21 cellular contexts compared by ENCODE assay signal in the genomic region with DNA sequence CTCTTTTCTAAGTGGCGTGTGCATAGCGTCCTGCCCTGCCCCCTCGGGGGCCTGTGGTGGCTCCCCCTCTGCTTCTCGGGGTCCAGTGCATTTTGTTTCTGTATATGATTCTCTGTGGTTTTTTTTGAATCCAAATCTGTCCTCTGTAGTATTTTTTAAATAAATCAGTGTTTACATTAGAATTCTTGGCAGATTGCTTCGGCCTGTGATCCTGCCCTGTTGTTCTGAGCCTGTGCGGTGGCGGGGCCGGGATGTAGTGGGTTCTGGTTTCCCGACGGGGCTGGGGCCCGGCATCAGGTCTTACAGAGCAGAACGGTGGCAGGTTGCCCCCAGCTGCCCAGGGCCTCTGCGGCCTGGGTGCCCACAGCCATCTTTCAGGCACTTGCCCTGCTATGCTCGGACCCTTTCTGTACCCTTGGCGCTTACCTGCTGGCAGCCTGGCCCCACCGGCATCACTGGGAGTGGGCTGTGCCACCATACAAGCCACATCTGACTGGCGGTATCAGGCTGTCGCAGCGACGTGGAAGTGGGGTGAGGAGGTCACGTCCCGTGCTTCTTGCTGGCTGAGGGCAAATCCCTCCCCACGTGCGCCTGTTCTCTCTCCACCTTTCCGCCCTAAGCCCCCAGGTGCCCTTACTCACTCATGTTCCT. TPM values are rescaled to one million over a fixed set of nuclear protein-coding genes. Genes with fewer than 3 reads are reported as not detected.
"Had no signal": no experiment of that assay in that cellular context is flagged by ENCODE, and none has a peak within 500 bp of the region (broad histone marks: within the 10 kb centered on the region; RNA-seq: fewer than 3 reads in every experiment).

No MANE protein-coding gene starts in this region.

- H3K27me3 ChIP-seq: brain microvascular endothelial cell, transverse colon, vagina had no signal

- H3K9me3 ChIP-seq: psoas muscle, transverse colon, vagina had no signal

- H3K36me3 Mint-ChIP-seq: activated naive CD8-positive, alpha-beta T cell; natural killer cell treated with Interleukin-12 subunit alpha and Interleukin-12 subunit beta and Interleukin-15 and Interleukin-18, amount 100 ng/mL, for 72 hours had no signal

- H3K4me3 ChIP-seq: psoas muscle, transverse colon, vagina had no signal

- H3K27ac Mint-ChIP-seq: activated B cell treated with CpG ODN at 0.5 μM for 24 hours; activated CD8-positive, alpha-beta T cell treated with anti-CD3 and anti-CD28 coated beads for 36 hours; activated naive CD8-positive, alpha-beta T cell; memory B cell; natural killer cell treated with Interleukin-12 subunit alpha and Interleukin-12 subunit beta and Interleukin-15 and Interleukin-18, amount 100 ng/mL, for 72 hours had no signal

- H3K4me1 ChIP-seq: psoas muscle had no signal

- H3K27me3 Mint-ChIP-seq: activated B cell treated with CpG ODN at 0.5 μM for 24 hours; activated CD8-positive, alpha-beta T cell treated with anti-CD3 and anti-CD28 coated beads for 36 hours; activated naive CD8-positive, alpha-beta T cell; memory B cell; natural killer cell treated with Interleukin-12 subunit alpha and Interleukin-12 subunit beta and Interleukin-15 and Interleukin-18, amount 100 ng/mL, for 72 hours had no signal

- H3K4me1 Mint-ChIP-seq: activated B cell treated with CpG ODN at 0.5 μM for 24 hours, memory B cell had no signal

- DNase-seq: activated B cell treated with CpG ODN at 0.5 μM for 24 hours; activated CD4-positive, alpha-beta T cell treated with anti-CD3 and anti-CD28 coated beads for 48 hours; activated CD8-positive, alpha-beta T cell treated with anti-CD3 and anti-CD28 coated beads for 36 hours; activated effector memory CD4-positive, alpha-beta T cell treated with Interleukin-2 at 50 U/mL for 16 hours; activated T-cell treated with anti-CD3 and anti-CD28 coated beads, Interleukin-2, amount 50 U/mL, for 4 hours; amniotic stem cell; brain microvascular endothelial cell; cerebellar nuclear complex; left ventricle myocardium superior; psoas muscle; stimulated activated CD4-positive, alpha-beta T cell treated with anti-CD3 and anti-CD28 coated beads, Interleukin-1b, Interleukin-23, amount 100 ng/mL, for 48 hours; transverse colon had no signal

- ATAC-seq: activated CD8-positive, alpha-beta T cell treated with anti-CD3 and anti-CD28 coated beads for 36 hours; activated T-cell treated with anti-CD3 and anti-CD28 coated beads, Interleukin-2, amount 50 U/mL, for 4 hours; left ventricle myocardium superior; natural killer cell treated with Interleukin-12 subunit alpha and Interleukin-12 subunit beta and Interleukin-15 and Interleukin-18, amount 100 ng/mL, for 72 hours; psoas muscle had no signal

- H3K9me3 Mint-ChIP-seq: activated B cell treated with CpG ODN at 0.5 μM for 24 hours; activated CD8-positive, alpha-beta T cell treated with anti-CD3 and anti-CD28 coated beads for 36 hours; activated T-cell treated with anti-CD3 and anti-CD28 coated beads, Interleukin-2, amount 50 U/mL, for 4 hours; memory B cell; natural killer cell treated with Interleukin-12 subunit alpha and Interleukin-12 subunit beta and Interleukin-15 and Interleukin-18, amount 100 ng/mL, for 72 hours had no signal

- H3K4me3 Mint-ChIP-seq: activated B cell treated with CpG ODN at 0.5 μM for 24 hours; activated CD8-positive, alpha-beta T cell treated with anti-CD3 and anti-CD28 coated beads for 36 hours; activated naive CD8-positive, alpha-beta T cell; activated T-cell treated with anti-CD3 and anti-CD28 coated beads, Interleukin-2, amount 50 U/mL, for 4 hours; memory B cell; natural killer cell treated with Interleukin-12 subunit alpha and Interleukin-12 subunit beta and Interleukin-15 and Interleukin-18, amount 100 ng/mL, for 72 hours had no signal

- H3K27ac ChIP-seq: brain microvascular endothelial cell, psoas muscle, vagina had no signal

RNA-seq across cellular contexts. Expression of gene QRFP, which starts 9.0 kb away (rescaled TPM):
- total RNA-seq: activated B cell treated with CpG ODN at 0.5 μM for 24 hours; activated CD8-positive, alpha-beta T cell treated with anti-CD3 and anti-CD28 coated beads for 36 hours; activated T-cell treated with anti-CD3 and anti-CD28 coated beads, Interleukin-2, amount 50 U/mL, for 4 hours; dermis microvascular lymphatic vessel endothelial cell; epithelial cell of proximal tubule; kidney epithelial cell; left ventricle myocardium superior; natural killer cell treated with Interleukin-12 subunit alpha and Interleukin-12 subunit beta and Interleukin-15 and Interleukin-18, amount 100 ng/mL, for 72 hours; omental fat pad; psoas muscle; T-helper 2 cell treated with Interferon-gamma antibody and Interleukin-4, amounts not matched to agents 100 ng/mL and 5 ng/mL, for 36 hours; transverse colon; vagina had no signal

RNA-seq across cellular contexts. Expression of gene FIBCD1, which starts 51.4 kb away (rescaled TPM):
- total RNA-seq: activated B cell treated with CpG ODN at 0.5 μM for 24 hours; activated CD8-positive, alpha-beta T cell treated with anti-CD3 and anti-CD28 coated beads for 36 hours; activated T-cell treated with anti-CD3 and anti-CD28 coated beads, Interleukin-2, amount 50 U/mL, for 4 hours; natural killer cell treated with Interleukin-12 subunit alpha and Interleukin-12 subunit beta and Interleukin-15 and Interleukin-18, amount 100 ng/mL, for 72 hours; psoas muscle; T-helper 2 cell treated with Interferon-gamma antibody and Interleukin-4, amounts not matched to agents 100 ng/mL and 5 ng/mL, for 36 hours; vagina had no signal
